In genomic region chr21:32592929-32593502, GRCh38 we compare ENCODE assay signal across 1 cellular context.
TF ChIP-seq lines count a peak whose summit lies in the region.

No MANE protein-coding gene starts in this region.

TF ChIP-seq in HepG2, 621 proteins besides CTCF, POLR2A, EP300 and RAD21 (continued from another document and continues in another):
- TF ChIP-seq ZNF414 (CRISPR knock-in tag; IDR thresholded peaks at IDR 0.05): peak; percentile 96
- no peak for TF ChIP-seq ZNF510 (CRISPR knock-in tag; IDR thresholded peaks at IDR 0.05; ENCODE audit: low read depth)
- no peak for TF ChIP-seq RELA (CRISPR knock-in tag; IDR thresholded peaks at IDR 0.05)
- TF ChIP-seq RXRA (CRISPR knock-in tag; IDR thresholded peaks at IDR 0.05): peak; percentile 99
- peak; percentile 62; the same call in 1 of the 2 replicates for TF ChIP-seq BRD4 (CRISPR knock-in tag; IDR thresholded peaks at IDR 0.05)
- TF ChIP-seq ZNF687 (CRISPR knock-in tag; IDR thresholded peaks at IDR 0.05): peak; percentile 77
- 0 out of 2 replicates have a peak, but pooled peaks have one; percentile 76 for TF ChIP-seq HINFP (CRISPR knock-in tag; IDR thresholded peaks at IDR 0.05; ENCODE audit: low read depth)
- peak; percentile 53; the same call in 1 of the 2 replicates for TF ChIP-seq MED13 (CRISPR knock-in tag; IDR thresholded peaks at IDR 0.05)
- TF ChIP-seq ATF7-NPFF (CRISPR knock-in tag; IDR thresholded peaks at IDR 0.05; ENCODE audit: low read depth): 0 out of 2 replicates have a peak, but pooled peaks have one; percentile 33
- 0 out of 2 replicates have a peak, but pooled peaks have one; percentile 53 for TF ChIP-seq ZNF431 (CRISPR knock-in tag; IDR thresholded peaks at IDR 0.05; ENCODE audit: borderline replicate concordance, low read depth)
- peak; percentile 91 for TF ChIP-seq HHEX (CRISPR knock-in tag; IDR thresholded peaks at IDR 0.05)
- peak; percentile 33; the same call in 1 of the 2 replicates for TF ChIP-seq KDM2A (CRISPR knock-in tag; IDR thresholded peaks at IDR 0.05; ENCODE audit: borderline replicate concordance, low read depth)
- TF ChIP-seq ZNF710 (CRISPR knock-in tag; IDR thresholded peaks at IDR 0.05; ENCODE audit: borderline replicate concordance): peak; percentile 62; the same call in 1 of the 2 replicates
- TF ChIP-seq SIX1 (CRISPR knock-in tag; IDR thresholded peaks at IDR 0.05; ENCODE audit: borderline replicate concordance): peak; percentile 65; the same call in 1 of the 2 replicates
- TF ChIP-seq CCAR2 (optimal IDR thresholded peaks at IDR 0.05; ENCODE audit: low read depth, low read length): peak; percentile 22
- peak; percentile 74; the same call in 1 of the 2 replicates for TF ChIP-seq ZNF703 (CRISPR knock-in tag; IDR thresholded peaks at IDR 0.05; ENCODE audit: borderline replicate concordance)
- TF ChIP-seq XRCC5 (optimal IDR thresholded peaks at IDR 0.05; ENCODE audit: low read length): peak; percentile 72
- TF ChIP-seq BRCA1 (CRISPR knock-in tag; IDR thresholded peaks at IDR 0.05): no peak
- TF ChIP-seq IKZF5 (CRISPR knock-in tag; IDR thresholded peaks at IDR 0.05): peak; percentile 88
- no peak for TF ChIP-seq ZNF354B (CRISPR knock-in tag; IDR thresholded peaks at IDR 0.05)
- peak; percentile 97 for TF ChIP-seq FOXP4 (CRISPR knock-in tag; IDR thresholded peaks at IDR 0.05)
- no peak for TF ChIP-seq ETV6 (CRISPR knock-in tag; conservative IDR thresholded peaks at IDR 0.05)
- peak; percentile 93 for TF ChIP-seq RERE (CRISPR knock-in tag; IDR thresholded peaks at IDR 0.05; ENCODE audit: low read depth)
- TF ChIP-seq BRF2 (CRISPR knock-in tag; IDR thresholded peaks at IDR 0.05): peak; percentile 59; the same call in 1 of the 2 replicates
- TF ChIP-seq RXRB (CRISPR knock-in tag; IDR thresholded peaks at IDR 0.05; ENCODE audit: borderline replicate concordance): peak; percentile 99
- TF ChIP-seq HOXA9 (CRISPR knock-in tag; IDR thresholded peaks at IDR 0.05; ENCODE audit: borderline replicate concordance): peak; percentile 82; the same call in 1 of the 2 replicates
- peak; percentile 65; the same call in 1 of the 2 replicates for TF ChIP-seq TFAP4 (IDR thresholded peaks at IDR 0.05; ENCODE audit: borderline replicate concordance, low read depth)
- peak; percentile 51; the same call in 1 of the 2 replicates for TF ChIP-seq CCDC6 (CRISPR knock-in tag; IDR thresholded peaks at IDR 0.05)
- peak; percentile 58 for TF ChIP-seq KLF11 (CRISPR knock-in tag; IDR thresholded peaks at IDR 0.05)
- no peak for TF ChIP-seq MAFG (CRISPR knock-in tag; IDR thresholded peaks at IDR 0.05)
- no peak; the same call in 1 of the 2 replicates for TF ChIP-seq ZBTB14 (CRISPR knock-in tag; IDR thresholded peaks at IDR 0.05)
- no peak; the same call in 1 of the 2 replicates for TF ChIP-seq ZNF816 (CRISPR knock-in tag; IDR thresholded peaks at IDR 0.05; ENCODE audit: borderline replicate concordance)
- TF ChIP-seq ZKSCAN8 (CRISPR knock-in tag; IDR thresholded peaks at IDR 0.05; ENCODE audit: borderline replicate concordance): peak; percentile 83
- TF ChIP-seq FOXK1 (CRISPR knock-in tag; IDR thresholded peaks at IDR 0.05; ENCODE audit: borderline replicate concordance, low read depth): peak; percentile 93; the same call in 1 of the 2 replicates
- TF ChIP-seq GZF1 (CRISPR knock-in tag; IDR thresholded peaks at IDR 0.05): no peak
- TF ChIP-seq HNF4A (CRISPR knock-in tag; IDR thresholded peaks at IDR 0.05): peak; percentile 100
- TF ChIP-seq FOXK2 (IDR thresholded peaks at IDR 0.05): peak; percentile 85
- peak; percentile 88; the same call in 1 of the 2 replicates for TF ChIP-seq HOXA5 (CRISPR knock-in tag; IDR thresholded peaks at IDR 0.05)
- TF ChIP-seq SOX6 (IDR thresholded peaks at IDR 0.05): no peak
- peak; percentile 94 for TF ChIP-seq SOX6 (CRISPR knock-in tag; IDR thresholded peaks at IDR 0.05)
